In the genomic region with DNA sequence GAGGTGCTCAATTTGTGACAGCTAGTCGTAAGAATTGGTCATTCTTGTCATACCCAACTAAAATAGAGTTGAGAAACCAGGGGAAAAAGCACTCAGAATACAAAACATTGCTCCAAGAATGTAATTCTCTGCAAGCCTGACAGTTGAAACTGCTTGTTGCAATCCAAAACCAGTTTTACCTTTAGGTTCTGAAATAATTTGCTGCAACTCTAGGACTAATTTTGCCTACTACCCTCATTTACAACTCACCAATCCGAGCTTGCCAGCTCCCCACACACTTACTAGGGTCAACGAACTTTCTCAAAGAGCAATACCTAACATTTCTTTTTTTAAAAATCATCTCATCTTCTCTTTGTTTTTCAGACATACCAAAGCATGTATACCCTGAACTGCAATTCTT, we compare ENCODE assay signal across 20 cellular contexts. TPM values are rescaled to one million over a fixed set of nuclear protein-coding genes. Genes with fewer than 3 reads are reported as not detected.
"Had no signal": no experiment of that assay in that cellular context is flagged by ENCODE, and none has a peak within 500 bp of the region (broad histone marks: within the 10 kb centered on the region; RNA-seq: fewer than 3 reads in every experiment).

No MANE protein-coding gene starts in this region.

- H3K27ac ChIP-seq: HL-60, SJSA1 had no signal

- H3K27me3 ChIP-seq: MG63 had no signal

- H3K9me3 ChIP-seq: MG63, SJSA1, SK-N-SH had no signal

- DNase-seq: KBM-7, MG63, NCI-H1092 treated with DMSO at 0.1 percent for 48 hours, NCI-H1436, NCI-H187, NCI-H2029, NCI-H2081 treated with DMSO at 0.1 percent for 48 hours, NCI-H2171, NCI-H226, NCI-H446, NCI-H510A, NCI-H524 treated with DMSO at 0.1 percent for 48 hours, NCI-H69, NCI-H774, Right ventricle myocardium superior, RPMI8226, SIG-M5, SK-N-SH had no signal

- H3K9me2 ChIP-seq: SK-N-SH had no signal

- H3K36me3 ChIP-seq: MG63, SJSA1 had no signal

- H3K4me2 ChIP-seq: SK-N-SH had no signal

- H3K4me3 ChIP-seq: MG63, SJSA1 had no signal

- H3K4me1 ChIP-seq: SJSA1 had no signal

- H3K9ac ChIP-seq: SK-N-SH had no signal

RNA-seq across cellular contexts. Expression of gene LIN28B, which starts 29.7 kb away (rescaled TPM):
- total RNA-seq: Right ventricle myocardium superior, SJSA1 had no signal
